1 cellular context compared by ENCODE assay signal in genomic region chr6:26103770-26104456, GRCh38.
TF ChIP-seq lines count a peak whose summit lies in the region.

No MANE protein-coding gene starts in this region.

TF ChIP-seq in HEK293, 187 proteins besides CTCF, POLR2A, EP300 and RAD21 (continued from another document and continues in another):
- TF ChIP-seq ZNF692 (tag by site-specific recombination; IDR thresholded peaks at IDR 0.05) (peak; percentile 81; the same call in 1 of the 2 replicates), ZNF654 (tag by site-specific recombination; IDR thresholded peaks at IDR 0.05; ENCODE audit: low read depth) (peak; percentile 2; the same call in 1 of the 2 replicates), ZNF518A (tag by site-specific recombination; conservative IDR thresholded peaks at IDR 0.05; ENCODE audit: low read depth) (no peak), ZNF514 (tag by site-specific recombination; IDR thresholded peaks at IDR 0.05) (no peak), TRIM28 (IDR thresholded peaks at IDR 0.05; ENCODE audit: borderline replicate concordance, low read length) (peak; percentile 69; the same call in 1 of the 2 replicates), ZNF830 (tag by site-specific recombination; IDR thresholded peaks at IDR 0.05; ENCODE audit: low read depth) (no peak), ZNF791 (tag by site-specific recombination; IDR thresholded peaks at IDR 0.05) (no peak), ZNF501 (tag by site-specific recombination; IDR thresholded peaks at IDR 0.05) (peak; percentile 96), HOXA7 (CRISPR knock-in tag; IDR thresholded peaks at IDR 0.05; ENCODE audit: borderline replicate concordance) (no peak), ZNF621 (tag by site-specific recombination; IDR thresholded peaks at IDR 0.05) (no peak), GLIS1 (tag by site-specific recombination; IDR thresholded peaks at IDR 0.05) (no peak), ZNF600 (tag by site-specific recombination; IDR thresholded peaks at IDR 0.05) (peak; percentile 43), ZBTB1 (tag by site-specific recombination; IDR thresholded peaks at IDR 0.05) (no peak), ZNF19 (tag by site-specific recombination; IDR thresholded peaks at IDR 0.05; ENCODE audit: low read depth) (no peak), WT1 (tag by site-specific recombination; IDR thresholded peaks at IDR 0.05) (peak; percentile 76), ZNF707 (tag by site-specific recombination; IDR thresholded peaks at IDR 0.05) (no peak), ZBTB6 (tag by site-specific recombination; IDR thresholded peaks at IDR 0.05) (no peak; the same call in 1 of the 2 replicates), PRDM1 (tag by site-specific recombination; IDR thresholded peaks at IDR 0.05) (no peak), RBAK (tag by site-specific recombination; IDR thresholded peaks at IDR 0.05) (no peak), ZNF354C (tag by site-specific recombination; IDR thresholded peaks at IDR 0.05; ENCODE audit: borderline replicate concordance, low read depth) (no peak), AEBP2 (tag by site-specific recombination; IDR thresholded peaks at IDR 0.05; ENCODE audit: borderline replicate concordance) (no peak), REPIN1 (tag by site-specific recombination; IDR thresholded peaks at IDR 0.05; ENCODE audit: low read depth) (no peak; the same call in 1 of the 2 replicates), PRDM6 (tag by site-specific recombination; IDR thresholded peaks at IDR 0.05) (no peak; the same call in none of the 2 replicates), BCL11A (tag by site-specific recombination; IDR thresholded peaks at IDR 0.05; ENCODE audit: low read depth) (no peak), HOXC10 (CRISPR knock-in tag; IDR thresholded peaks at IDR 0.05) (no peak), ZNF146 (tag by site-specific recombination; IDR thresholded peaks at IDR 0.05) (no peak), ZNF311 (tag by site-specific recombination; IDR thresholded peaks at IDR 0.05; ENCODE audit: borderline replicate concordance) (no peak), ZNF214 (tag by site-specific recombination; IDR thresholded peaks at IDR 0.05; ENCODE audit: borderline replicate concordance) (no peak; the same call in 1 of the 2 replicates), ZNF202 (tag by site-specific recombination; IDR thresholded peaks at IDR 0.05; ENCODE audit: borderline replicate concordance) (no peak), ZNF324 (tag by site-specific recombination; IDR thresholded peaks at IDR 0.05) (peak; percentile 87)
- TF ChIP-seq, protein P1, sequence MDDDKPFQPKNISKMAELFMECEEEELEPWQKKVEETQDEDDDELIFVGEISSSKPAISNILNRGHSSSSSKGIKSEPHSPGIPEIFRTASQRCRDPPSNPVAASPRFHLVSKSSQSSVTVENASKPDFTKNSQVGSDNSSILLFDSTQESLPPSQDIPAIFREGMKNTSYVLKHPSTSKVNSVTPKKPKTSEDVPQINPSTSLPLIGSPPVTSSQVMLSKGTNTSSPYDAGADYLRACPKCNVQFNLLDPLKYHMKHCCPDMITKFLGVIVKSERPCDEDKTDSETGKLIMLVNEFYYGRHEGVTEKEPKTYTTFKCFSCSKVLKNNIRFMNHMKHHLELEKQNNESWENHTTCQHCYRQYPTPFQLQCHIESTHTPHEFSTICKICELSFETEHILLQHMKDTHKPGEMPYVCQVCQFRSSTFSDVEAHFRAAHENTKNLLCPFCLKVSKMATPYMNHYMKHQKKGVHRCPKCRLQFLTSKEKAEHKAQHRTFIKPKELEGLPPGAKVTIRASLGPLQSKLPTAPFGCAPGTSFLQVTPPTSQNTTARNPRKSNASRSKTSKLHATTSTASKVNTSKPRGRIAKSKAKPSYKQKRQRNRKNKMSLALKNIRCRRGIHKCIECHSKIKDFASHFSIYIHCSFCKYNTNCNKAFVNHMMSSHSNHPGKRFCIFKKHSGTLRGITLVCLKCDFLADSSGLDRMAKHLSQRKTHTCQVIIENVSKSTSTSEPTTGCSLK (tag by site-specific recombination; IDR thresholded peaks at IDR 0.05) = no peak
- TF ChIP-seq, protein P2, sequence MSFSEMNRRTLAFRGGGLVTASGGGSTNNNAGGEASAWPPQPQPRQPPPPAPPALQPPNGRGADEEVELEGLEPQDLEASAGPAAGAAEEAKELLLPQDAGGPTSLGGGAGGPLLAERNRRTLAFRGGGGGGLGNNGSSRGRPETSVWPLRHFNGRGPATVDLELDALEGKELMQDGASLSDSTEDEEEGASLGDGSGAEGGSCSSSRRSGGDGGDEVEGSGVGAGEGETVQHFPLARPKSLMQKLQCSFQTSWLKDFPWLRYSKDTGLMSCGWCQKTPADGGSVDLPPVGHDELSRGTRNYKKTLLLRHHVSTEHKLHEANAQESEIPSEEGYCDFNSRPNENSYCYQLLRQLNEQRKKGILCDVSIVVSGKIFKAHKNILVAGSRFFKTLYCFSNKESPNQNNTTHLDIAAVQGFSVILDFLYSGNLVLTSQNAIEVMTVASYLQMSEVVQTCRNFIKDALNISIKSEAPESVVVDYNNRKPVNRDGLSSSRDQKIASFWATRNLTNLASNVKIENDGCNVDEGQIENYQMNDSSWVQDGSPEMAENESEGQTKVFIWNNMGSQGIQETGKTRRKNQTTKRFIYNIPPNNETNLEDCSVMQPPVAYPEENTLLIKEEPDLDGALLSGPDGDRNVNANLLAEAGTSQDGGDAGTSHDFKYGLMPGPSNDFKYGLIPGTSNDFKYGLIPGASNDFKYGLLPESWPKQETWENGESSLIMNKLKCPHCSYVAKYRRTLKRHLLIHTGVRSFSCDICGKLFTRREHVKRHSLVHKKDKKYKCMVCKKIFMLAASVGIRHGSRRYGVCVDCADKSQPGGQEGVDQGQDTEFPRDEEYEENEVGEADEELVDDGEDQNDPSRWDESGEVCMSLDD (tag by site-specific recombination; IDR thresholded peaks at IDR 0.05) = no peak
- TF ChIP-seq, protein P3, sequence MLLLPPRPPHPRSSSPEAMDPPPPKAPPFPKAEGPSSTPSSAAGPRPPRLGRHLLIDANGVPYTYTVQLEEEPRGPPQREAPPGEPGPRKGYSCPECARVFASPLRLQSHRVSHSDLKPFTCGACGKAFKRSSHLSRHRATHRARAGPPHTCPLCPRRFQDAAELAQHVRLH (tag by site-specific recombination; IDR thresholded peaks at IDR 0.05) = peak; percentile 96
- TF ChIP-seq, protein P4, sequence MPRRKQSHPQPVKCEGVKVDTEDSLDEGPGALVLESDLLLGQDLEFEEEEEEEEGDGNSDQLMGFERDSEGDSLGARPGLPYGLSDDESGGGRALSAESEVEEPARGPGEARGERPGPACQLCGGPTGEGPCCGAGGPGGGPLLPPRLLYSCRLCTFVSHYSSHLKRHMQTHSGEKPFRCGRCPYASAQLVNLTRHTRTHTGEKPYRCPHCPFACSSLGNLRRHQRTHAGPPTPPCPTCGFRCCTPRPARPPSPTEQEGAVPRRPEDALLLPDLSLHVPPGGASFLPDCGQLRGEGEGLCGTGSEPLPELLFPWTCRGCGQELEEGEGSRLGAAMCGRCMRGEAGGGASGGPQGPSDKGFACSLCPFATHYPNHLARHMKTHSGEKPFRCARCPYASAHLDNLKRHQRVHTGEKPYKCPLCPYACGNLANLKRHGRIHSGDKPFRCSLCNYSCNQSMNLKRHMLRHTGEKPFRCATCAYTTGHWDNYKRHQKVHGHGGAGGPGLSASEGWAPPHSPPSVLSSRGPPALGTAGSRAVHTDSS (tag by site-specific recombination; IDR thresholded peaks at IDR 0.05) = peak; percentile 55; the same call in 1 of the 2 replicates
- TF ChIP-seq, protein P5, sequence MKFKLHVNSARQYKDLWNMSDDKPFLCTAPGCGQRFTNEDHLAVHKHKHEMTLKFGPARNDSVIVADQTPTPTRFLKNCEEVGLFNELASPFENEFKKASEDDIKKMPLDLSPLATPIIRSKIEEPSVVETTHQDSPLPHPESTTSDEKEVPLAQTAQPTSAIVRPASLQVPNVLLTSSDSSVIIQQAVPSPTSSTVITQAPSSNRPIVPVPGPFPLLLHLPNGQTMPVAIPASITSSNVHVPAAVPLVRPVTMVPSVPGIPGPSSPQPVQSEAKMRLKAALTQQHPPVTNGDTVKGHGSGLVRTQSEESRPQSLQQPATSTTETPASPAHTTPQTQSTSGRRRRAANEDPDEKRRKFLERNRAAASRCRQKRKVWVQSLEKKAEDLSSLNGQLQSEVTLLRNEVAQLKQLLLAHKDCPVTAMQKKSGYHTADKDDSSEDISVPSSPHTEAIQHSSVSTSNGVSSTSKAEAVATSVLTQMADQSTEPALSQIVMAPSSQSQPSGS (tag by site-specific recombination; IDR thresholded peaks at IDR 0.05; ENCODE audit: low read depth) = no peak
- TF ChIP-seq, protein P6, sequence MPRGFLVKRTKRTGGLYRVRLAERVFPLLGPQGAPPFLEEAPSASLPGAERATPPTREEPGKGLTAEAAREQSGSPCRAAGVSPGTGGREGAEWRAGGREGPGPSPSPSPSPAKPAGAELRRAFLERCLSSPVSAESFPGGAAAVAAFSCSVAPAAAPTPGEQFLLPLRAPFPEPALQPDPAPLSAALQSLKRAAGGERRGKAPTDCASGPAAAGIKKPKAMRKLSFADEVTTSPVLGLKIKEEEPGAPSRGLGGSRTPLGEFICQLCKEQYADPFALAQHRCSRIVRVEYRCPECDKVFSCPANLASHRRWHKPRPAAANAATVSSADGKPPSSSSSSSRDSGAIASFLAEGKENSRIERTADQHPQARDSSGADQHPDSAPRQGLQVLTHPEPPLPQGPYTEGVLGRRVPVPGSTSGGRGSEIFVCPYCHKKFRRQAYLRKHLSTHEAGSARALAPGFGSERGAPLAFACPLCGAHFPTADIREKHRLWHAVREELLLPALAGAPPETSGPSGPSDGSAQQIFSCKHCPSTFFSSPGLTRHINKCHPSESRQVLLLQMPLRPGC (tag by site-specific recombination; IDR thresholded peaks at IDR 0.05) = peak; percentile 88
